ENCODE assay signal across 25 cellular contexts in genomic region chr1:62025892-62026291, GRCh38.
"Had no signal": no experiment of that assay in that cellular context is flagged by ENCODE, and none has a peak within 500 bp of the region (broad histone marks: within the 10 kb centered on the region; RNA-seq: fewer than 3 reads in every experiment).

No MANE protein-coding gene starts in this region.

- H3K4me1 ChIP-seq: ascending aorta, body of pancreas had no signal

- DNase-seq: activated B cell treated with CpG ODN at 0.5 μM for 24 hours; activated CD4-positive, alpha-beta T cell treated with anti-CD3 and anti-CD28 coated beads for 1 hour; activated CD4-positive, alpha-beta T cell treated with anti-CD3 and anti-CD28 coated beads, Interleukin-2, amount 10 ng/mL, durations not matched to agents 24 days and 14 days; activated CD4-positive, alpha-beta T cell treated with anti-CD3 and anti-CD28 coated beads, Interleukin-2, amount 50 U/mL, for 48 hours; activated CD8-positive, alpha-beta memory T cell treated with anti-CD3 and anti-CD28 coated beads, Interleukin-2, amount 10 ng/mL, durations not matched to agents 7 days and 5 days; activated effector memory CD4-positive, alpha-beta T cell treated with Interleukin-2 at 50 U/mL for 16 hours; activated naive CD4-positive, alpha-beta T cell; activated naive CD8-positive, alpha-beta T cell treated with anti-CD3 and anti-CD28 coated beads, Interleukin-2, amount 50 U/mL, for 24 hours; activated T-cell treated with anti-CD3 and anti-CD28 coated beads, Interleukin-2, amount 50 U/mL, for 24 hours; amniotic stem cell; body of pancreas; Kasumi-1; KBM-7; NCI-H1105 treated with DMSO at 0.1 percent for 48 hours; NCI-H146; NCI-H1930; NCI-H2171; NCI-H226; NCI-H526; SIG-M5; T-helper 9 cell had no signal

- H3K27ac ChIP-seq: ascending aorta, body of pancreas, cardiac muscle cell had no signal

- H3K36me3 ChIP-seq: cardiac muscle cell had no signal

- H3K4me3 ChIP-seq: ascending aorta, body of pancreas, cardiac muscle cell had no signal

- ATAC-seq: activated CD8-positive, alpha-beta memory T cell treated with anti-CD3 and anti-CD28 coated beads, Interleukin-2, amount 10 ng/mL, durations not matched to agents 7 days and 5 days; activated naive CD4-positive, alpha-beta T cell treated with anti-CD3 and anti-CD28 coated beads, Interleukin-2, amount 50 U/mL, for 72 hours; activated naive CD8-positive, alpha-beta T cell treated with anti-CD3 and anti-CD28 coated beads, Interleukin-2, amount 50 U/mL, for 24 hours; body of pancreas; SK-N-SH treated with all-trans-retinoic acid at 6 μM for 48 hours had no signal

- H3K27me3 ChIP-seq: ascending aorta, body of pancreas, cardiac muscle cell had no signal

- H3K9me3 ChIP-seq: ascending aorta, body of pancreas had no signal
